In genomic region chr15:94671845-94672524, GRCh38 we compare ENCODE assay signal across 11 cellular contexts.
DNase-seq lines count a peak whose midpoint lies in the region; ATAC-seq, FAIRE-seq and TF ChIP-seq lines count a peak whose summit lies in the region.
"Had no signal": no experiment of that assay in that cellular context is flagged by ENCODE, and none has a peak within 500 bp of the region (broad histone marks: within the 10 kb centered on the region; RNA-seq: fewer than 3 reads in every experiment).

No MANE protein-coding gene starts in this region.

- H3K9ac ChIP-seq in astrocyte (ENCODE audit: low read length): no peak overlapping the region
- no peak overlapping the region for H3K9ac ChIP-seq in iPS-18a (ENCODE audit: low read length)

- WGBS in sigmoid colon, 2 donors: 56 to 57% methylated on average over 8 of the region's 8 CpGs

- H3K36me3 ChIP-seq in astrocyte (ENCODE audit: insufficient read depth, low read length) (no peaks in the 10 kb centered on the region), iPS-18a (ENCODE audit: control insufficient read depth, low read depth, low read length) (no peaks in the 10 kb centered on the region), sigmoid colon (no peaks in the 10 kb centered on the region)

- H3K36me3 Mint-ChIP-seq in astrocyte (ENCODE audit: low read depth, unreplicated experiment): no peaks in the 10 kb centered on the region
- no peaks in the 10 kb centered on the region for H3K36me3 Mint-ChIP-seq in activated naive CD4-positive, alpha-beta T cell treated with anti-CD3 and anti-CD28 coated beads for 36 hours (ENCODE audit: low read depth)

- no peak for TF ChIP-seq EP300 in sigmoid colon (IDR thresholded peaks at IDR 0.05)

- TF ChIP-seq POLR2A in sigmoid colon (IDR thresholded peaks at IDR 0.05): no peak

- no peaks in the 10 kb centered on the region for H4K20me1 ChIP-seq in astrocyte (ENCODE audit: insufficient read depth, low read length)

- POLR2A ChIA-PET in HEK293T (lab: Yijun Ruan, JAX): interaction anchor here (0.9 kb wide), 1 partner anchor 121 kb away, joined by 3 read pairs; no protein-coding TSS in a partner anchor

- peaks cover 10% of the 10 kb centered on the region for H3K27me3 Mint-ChIP-seq in astrocyte (ENCODE audit: low read depth, unreplicated experiment)
- peaks cover 4% of the 10 kb centered on the region for H3K27me3 Mint-ChIP-seq in activated naive CD4-positive, alpha-beta T cell treated with anti-CD3 and anti-CD28 coated beads for 36 hours (ENCODE audit: low read depth)

- H3K4me3 ChIP-seq in astrocyte (ENCODE audit: insufficient read depth, low read depth, low read length) (no peak overlapping the region), iPS-18a (ENCODE audit: low read length) (peak overlapping the region; percentile 23), sigmoid colon (peak overlapping the region in 3 of 4 donors; percentile 0 to 14 (median 7))

- ATAC-seq in GM21526 (IDR thresholded peaks at IDR 0.05; ENCODE audit: low FRiP score, unreplicated experiment): no peak
- ATAC-seq: activated CD8-positive, alpha-beta T cell treated with anti-CD3 and anti-CD28 coated beads for 36 hours; left colon had no signal

- H3K4me1 Mint-ChIP-seq in astrocyte (ENCODE audit: low read depth, unreplicated experiment): peaks cover 5% of the 10 kb centered on the region
- H3K4me1 Mint-ChIP-seq in activated naive CD4-positive, alpha-beta T cell treated with anti-CD3 and anti-CD28 coated beads for 36 hours (ENCODE audit: low read depth): no peaks in the 10 kb centered on the region

- FAIRE-seq in astrocyte (lab: Jason Lieb, UNC): no peak

- H3K27me3 ChIP-seq in astrocyte (ENCODE audit: insufficient read depth, low read length) (no peaks in the 10 kb centered on the region), iPS-18a (ENCODE audit: control insufficient read depth, insufficient read depth, low read length) (no peaks in the 10 kb centered on the region), sigmoid colon (no peaks in the 10 kb centered on the region)

- no peak for TF ChIP-seq CTCF in astrocyte (IDR thresholded peaks at IDR 0.05; ENCODE audit: insufficient read depth, low read depth, low read length)
- TF ChIP-seq CTCF in sigmoid colon (IDR thresholded peaks at IDR 0.05): no peak

- CTCF ChIA-PET in HEK293T (lab: Yijun Ruan, JAX): interaction anchor here (0.6 to 1.3 kb wide), 5 partner anchors 11 to 352 kb away, joined by 3 to 5 read pairs (median 3); no protein-coding TSS in a partner anchor
- CTCF ChIA-PET in activated naive CD4-positive, alpha-beta T cell treated with anti-CD3 and anti-CD28 coated beads for 36 hours (lab: Charles Lee): interaction anchor here (1.1 to 1.6 kb wide), 4 partner anchors 89 to 619 kb away, joined by 3 to 5 read pairs (median 3); no protein-coding TSS in a partner anchor

- no peak overlapping the region for H3K4me3 Mint-ChIP-seq in astrocyte (ENCODE audit: unreplicated experiment)
- no peak overlapping the region for H3K4me3 Mint-ChIP-seq in activated naive CD4-positive, alpha-beta T cell treated with anti-CD3 and anti-CD28 coated beads for 36 hours
- H3K4me3 Mint-ChIP-seq: activated CD8-positive, alpha-beta T cell treated with anti-CD3 and anti-CD28 coated beads for 36 hours; central memory CD8-positive, alpha-beta T cell had no signal

- DNase-seq in HEK293T (ENCODE audit: extremely low spot score) (peak; percentile 65), astrocyte (ENCODE audit: low read depth) (peak; percentile 44), sigmoid colon (peak; percentile 68), HuH-7.5 (ENCODE audit: low spot score) (no peak), kidney tubule cell (ENCODE audit: low spot score) (no peak)
- no peak for DNase-seq in activated naive CD4-positive, alpha-beta T cell treated with anti-CD3 and anti-CD28 coated beads for 36 hours
- DNase-seq: activated CD8-positive, alpha-beta T cell treated with anti-CD3 and anti-CD28 coated beads for 36 hours had no signal

- no peaks in the 10 kb centered on the region for H3K79me2 ChIP-seq in astrocyte (ENCODE audit: insufficient read depth, low read length)

- intact Hi-C loops in sigmoid colon (cut with DNase I): loop anchor here (5.0 to 10.0 kb wide), 3 partner anchors 173 to 583 kb away; no protein-coding TSS in a partner anchor
- intact Hi-C loops in activated naive CD4-positive, alpha-beta T cell treated with anti-CD3 and anti-CD28 coated beads for 36 hours (cut with micrococcal nuclease): loop anchor here (10.0 kb wide), 1 partner anchor 1683 kb away; no protein-coding TSS in a partner anchor

- H3K27ac ChIP-seq in astrocyte (ENCODE audit: low read depth, low read length): no peak overlapping the region
- no peak overlapping the region for H3K27ac ChIP-seq in iPS-18a (ENCODE audit: low read length)
- peak overlapping the region in 3 of 4 donors; percentile 17 to 51 (median 51) for H3K27ac ChIP-seq in sigmoid colon

- peak overlapping the region; percentile 21 for H3K27ac Mint-ChIP-seq in astrocyte (ENCODE audit: unreplicated experiment)
- H3K27ac Mint-ChIP-seq in activated naive CD4-positive, alpha-beta T cell treated with anti-CD3 and anti-CD28 coated beads for 36 hours: no peak overlapping the region
- H3K27ac Mint-ChIP-seq: activated CD8-positive, alpha-beta T cell treated with anti-CD3 and anti-CD28 coated beads for 36 hours had no signal

- H3K4me2 ChIP-seq in astrocyte (ENCODE audit: low read length): peak overlapping the region; percentile 61

- H3K4me1 ChIP-seq in astrocyte (ENCODE audit: insufficient read depth, low read length): no peaks in the 10 kb centered on the region
- H3K4me1 ChIP-seq in iPS-18a (ENCODE audit: control insufficient read depth, low read depth, low read length): peaks cover 10% of the 10 kb centered on the region
- peaks cover 0 to 22% (median 14%) of the 10 kb centered on the region in 4 donors for H3K4me1 ChIP-seq in sigmoid colon

- peak overlapping the region; percentile 58 for H2AFZ ChIP-seq in astrocyte (ENCODE audit: low read depth, low read length)

- no peaks in the 10 kb centered on the region for H3K9me3 Mint-ChIP-seq in astrocyte (ENCODE audit: unreplicated experiment)
- no peaks in the 10 kb centered on the region for H3K9me3 Mint-ChIP-seq in activated naive CD4-positive, alpha-beta T cell treated with anti-CD3 and anti-CD28 coated beads for 36 hours
- H3K9me3 Mint-ChIP-seq: activated CD8-positive, alpha-beta T cell treated with anti-CD3 and anti-CD28 coated beads for 36 hours; central memory CD8-positive, alpha-beta T cell had no signal

- H3K9me3 ChIP-seq in astrocyte (ENCODE audit: insufficient read depth, low read depth, low read length) (no peaks in the 10 kb centered on the region), iPS-18a (ENCODE audit: control insufficient read depth, low read depth, low read length) (no peaks in the 10 kb centered on the region), sigmoid colon (no peaks in the 10 kb centered on the region)

TF ChIP-seq in HEK293T, 16 proteins besides CTCF, POLR2A, EP300 and RAD21:
- TF ChIP-seq CTBP1 (IDR thresholded peaks at IDR 0.05; ENCODE audit: borderline replicate concordance) (no peak), TARDBP (IDR thresholded peaks at IDR 0.05) (no peak), BHLHE40 (IDR thresholded peaks at IDR 0.05; ENCODE audit: borderline replicate concordance) (no peak), FOXA1 (IDR thresholded peaks at IDR 0.05) (no peak), SUZ12 (IDR thresholded peaks at IDR 0.05) (no peak), FOXM1 (IDR thresholded peaks at IDR 0.05; ENCODE audit: borderline replicate concordance) (no peak), L3MBTL2 (conservative IDR thresholded peaks at IDR 0.05) (no peak), ZNF384 (IDR thresholded peaks at IDR 0.05) (no peak), SP1 (IDR thresholded peaks at IDR 0.05) (no peak), HDGF (IDR thresholded peaks at IDR 0.05; ENCODE audit: borderline replicate concordance) (no peak), FOXK2 (IDR thresholded peaks at IDR 0.05) (no peak), ELF4 (IDR thresholded peaks at IDR 0.05) (no peak), ARNT (IDR thresholded peaks at IDR 0.05) (no peak), NFRKB (IDR thresholded peaks at IDR 0.05) (no peak), LEF1 (IDR thresholded peaks at IDR 0.05; ENCODE audit: borderline replicate concordance) (no peak)
- TF ChIP-seq, protein P1, sequence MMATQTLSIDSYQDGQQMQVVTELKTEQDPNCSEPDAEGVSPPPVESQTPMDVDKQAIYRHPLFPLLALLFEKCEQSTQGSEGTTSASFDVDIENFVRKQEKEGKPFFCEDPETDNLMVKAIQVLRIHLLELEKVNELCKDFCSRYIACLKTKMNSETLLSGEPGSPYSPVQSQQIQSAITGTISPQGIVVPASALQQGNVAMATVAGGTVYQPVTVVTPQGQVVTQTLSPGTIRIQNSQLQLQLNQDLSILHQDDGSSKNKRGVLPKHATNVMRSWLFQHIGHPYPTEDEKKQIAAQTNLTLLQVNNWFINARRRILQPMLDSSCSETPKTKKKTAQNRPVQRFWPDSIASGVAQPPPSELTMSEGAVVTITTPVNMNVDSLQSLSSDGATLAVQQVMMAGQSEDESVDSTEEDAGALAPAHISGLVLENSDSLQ (IDR thresholded peaks at IDR 0.05): no peak
TF ChIP-seq in HEK293T: peak in this region for 0.

Comparison
In these comparisons a context has a peak if more than half of its experiments do, and no peak if none do; other contexts are left out.
1. DNase-seq: peak in HEK293T (single experiment), astrocyte (single experiment) and sigmoid colon (single experiment); none in HuH-7.5 (single experiment), activated naive CD4-positive, alpha-beta T cell treated with anti-CD3 and anti-CD28 coated beads for 36 hours (single experiment) and kidney tubule cell (single experiment).
2. H3K27ac ChIP-seq: peak in sigmoid colon (3 of 4); none in astrocyte (single experiment) and iPS-18a (single experiment).